In genomic region chr10:13550813-13551212, GRCh38 we compare ENCODE assay signal across 28 cellular contexts. TPM values are rescaled to one million over a fixed set of nuclear protein-coding genes. Genes with fewer than 3 reads are reported as not detected.
A peak's percentile ranks its signal among the peaks of the same experiment; 100 is the strongest.
DNase-seq lines count a peak whose midpoint lies in the region; TF ChIP-seq lines count a peak whose summit lies in the region.
"Had no signal": no experiment of that assay in that cellular context is flagged by ENCODE, and none has a peak within 500 bp of the region (broad histone marks: within the 10 kb centered on the region; RNA-seq: fewer than 3 reads in every experiment).

No MANE protein-coding gene starts in this region.

- H3K36me3 ChIP-seq in HEK293 (ENCODE audit: control insufficient read depth in 2 of 2, insufficient read depth in 1 of 2, low read length in 2 of 2), result no peaks in the 10 kb centered on the region
- H3K36me3 ChIP-seq in right atrium auricular region, result no peaks in the 10 kb centered on the region
- H3K36me3 ChIP-seq: BE2C; BLaER1; BLaER1 treated with 17β-estradiol and CSF1 and Interleukin-3, amounts not matched to agents 10 nM and 100 nM had no signal

- H3K4me3 ChIP-seq in HEK293 (ENCODE audit: low read depth, low read length), result no peak overlapping the region
- H3K4me3 ChIP-seq in right atrium auricular region, result no peak overlapping the region
- H3K4me3 ChIP-seq: A549; BLaER1; BLaER1 treated with 17β-estradiol and CSF1 and Interleukin-3, amounts not matched to agents 10 nM and 100 nM had no signal

- CTCF ChIA-PET in HEK293 (lab: Yijun Ruan, JAX), result interaction anchor here (0.7 kb wide), 1 partner anchor 163 kb away, joined by 3 read pairs; no protein-coding TSS in a partner anchor

- no peak overlapping the region for H3K27ac ChIP-seq in HEK293 (ENCODE audit: extremely low read depth, low read depth, low read length)
- no peak overlapping the region for H3K27ac ChIP-seq in right atrium auricular region
- H3K27ac ChIP-seq: 22Rv1; A549; BLaER1; BLaER1 treated with 17β-estradiol and CSF1 and Interleukin-3, amounts not matched to agents 10 nM and 100 nM; C4-2B had no signal

- H3K4me1 ChIP-seq in HEK293 (ENCODE audit: control insufficient read depth, insufficient read depth, low read length), result no peaks in the 10 kb centered on the region
- no peaks in the 10 kb centered on the region for H3K4me1 ChIP-seq in right atrium auricular region
- H3K4me1 ChIP-seq: A549; BE2C; BLaER1; BLaER1 treated with 17β-estradiol and CSF1 and Interleukin-3, amounts not matched to agents 10 nM and 100 nM; Caco-2 had no signal

- H3K9me3 ChIP-seq in HEK293 (ENCODE audit: control insufficient read depth, insufficient read depth, low read depth, low read length) (no peaks in the 10 kb centered on the region), right atrium auricular region (peaks cover 0 to 19% of the 10 kb centered on the region in 2 donors)
- H3K9me3 ChIP-seq: BE2C had no signal

- POLR2A ChIA-PET in HEK293 (lab: Yijun Ruan, JAX), result no interaction called here

- TF ChIP-seq CTCF in HEK293 (tag by site-specific recombination; IDR thresholded peaks at IDR 0.05), result no peak
- no peak for TF ChIP-seq CTCF in right atrium auricular region (IDR thresholded peaks at IDR 0.05)

- H3K27me3 ChIP-seq in right atrium auricular region, result no peaks in the 10 kb centered on the region
- H3K27me3 ChIP-seq: BLaER1; BLaER1 treated with 17β-estradiol and CSF1 and Interleukin-3, amounts not matched to agents 10 nM and 100 nM had no signal

- no peak for DNase-seq in right atrium auricular region (ENCODE audit: low spot score)
- DNase-seq: 8988T; ACHN; AML-193; BE2C; C1 segment of cervical spinal cord; Caco-2; Calu3; CD4-positive, alpha-beta memory T cell; CD4-positive, alpha-beta T cell; CD4-positive, CD25-positive, alpha-beta regulatory T cell; CD8-positive, alpha-beta memory T cell; CD8-positive, alpha-beta T cell; COR-L47; DMS 273 treated with DMSO at 0.1 percent for 48 hours; DMS153; DMS53; DMS79; DMS79 treated with DMSO at 0.1 percent for 48 hours; DND-41; EL had no signal

TF ChIP-seq in HEK293, 187 proteins besides CTCF, POLR2A, EP300 and RAD21:
- TF ChIP-seq SETDB1 (IDR thresholded peaks at IDR 0.05; ENCODE audit: insufficient read length, low read length), result peak; percentile 91
- no peak for TF ChIP-seq ZNF544 (tag by site-specific recombination; IDR thresholded peaks at IDR 0.05)
- no peak for TF ChIP-seq ZNF214 (tag by site-specific recombination; IDR thresholded peaks at IDR 0.05; ENCODE audit: borderline replicate concordance)
- TF ChIP-seq TRIM28 (IDR thresholded peaks at IDR 0.05; ENCODE audit: borderline replicate concordance, low read length), result peak; percentile 40; the same call in 1 of the 2 replicates
- no peak for TF ChIP-seq ZNF626 (tag by site-specific recombination; IDR thresholded peaks at IDR 0.05)
- no peak for TF ChIP-seq ZNF580 (tag by site-specific recombination; IDR thresholded peaks at IDR 0.05)
TF ChIP-seq in HEK293: peak in this region for 2.

RNA-seq across cellular contexts. Expression of gene BEND7, which starts 22.0 kb away (rescaled TPM):
- 10 to 100 TPM; 11.5 to 11.6 TPM for total RNA-seq in right atrium auricular region
- total RNA-seq: B cell; CD4-positive, alpha-beta memory T cell; CD4-positive, alpha-beta T cell; CD8-positive, alpha-beta memory T cell; CD8-positive, alpha-beta T cell had no signal

RNA-seq across cellular contexts. Expression of gene PRPF18, which starts 36.0 kb away (rescaled TPM):
- 10 to 100 TPM; 15.1 to 19.1 TPM for total RNA-seq in right atrium auricular region
